Comparison of ENCODE assay signal across 14 cellular contexts in the genomic region with DNA sequence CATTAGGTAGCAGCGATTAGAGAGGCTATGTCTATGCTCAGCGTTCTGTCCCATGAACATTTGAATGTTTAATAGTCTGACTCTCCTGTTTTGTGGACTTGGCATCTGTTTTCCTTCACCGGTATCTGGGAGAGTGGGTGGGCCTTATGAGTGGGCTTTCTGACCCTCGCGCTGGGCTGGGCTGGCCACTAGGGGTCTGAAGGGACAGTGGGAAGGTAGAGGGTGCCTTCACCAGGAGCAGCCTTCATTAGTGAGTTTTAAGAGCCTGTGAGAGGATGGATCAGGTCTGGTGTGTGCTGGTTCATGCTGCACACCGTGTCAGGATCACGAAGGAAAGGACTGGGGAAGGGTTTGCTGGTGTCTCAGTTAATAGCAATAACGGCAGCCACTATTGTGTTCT. TPM values are rescaled to one million over a fixed set of nuclear protein-coding genes. Genes with fewer than 3 reads are reported as not detected.
A peak's percentile ranks its signal among the peaks of the same experiment; 100 is the strongest.
DNase-seq lines count a peak whose midpoint lies in the region; ATAC-seq, FAIRE-seq and TF ChIP-seq lines count a peak whose summit lies in the region.
"Had no signal": no experiment of that assay in that cellular context is flagged by ENCODE, and none has a peak within 500 bp of the region (broad histone marks: within the 10 kb centered on the region; RNA-seq: fewer than 3 reads in every experiment).

No MANE protein-coding gene starts in this region.

- no peak for TF ChIP-seq POLR2A in HCT116 (IDR thresholded peaks at IDR 0.05; ENCODE audit: borderline replicate concordance, extremely low read depth, insufficient read depth, insufficient read length)
- no peak for TF ChIP-seq POLR2A in K562 (conservative IDR thresholded peaks at IDR 0.05)

- intact Hi-C loops in HCT116 (cut with micrococcal nuclease) (no loop called here), K562 (cut with micrococcal nuclease) (no loop called here)

- H3K4me1 ChIP-seq in HCT116 (ENCODE audit: control insufficient read depth in 1 of 2, insufficient read depth in 2 of 2, low read length in 2 of 2): no peaks in the 10 kb centered on the region
- H3K4me1 ChIP-seq in K562 (replicated peaks in 1 of 2; ENCODE audit: control insufficient read depth in 2 of 2, insufficient read depth in 2 of 2, low read length in 2 of 2): peaks cover 13 to 21% of the 10 kb centered on the region in 2 experiments; a peak in 3 of 5 replicates

- no peak overlapping the region for H3K4me2 ChIP-seq in HCT116 (ENCODE audit: low read length)
- H3K4me2 ChIP-seq in K562 (ENCODE audit: insufficient read depth, low read length): peak overlapping the region; percentile 45

- DNase-seq in GM06990 (ENCODE audit: extremely low read depth, insufficient read length) (no peak), HCT116 (ENCODE audit: low read depth, low spot score) (peak; percentile 8), K562 (ENCODE audit: extremely low read depth in 1 of 4, low spot score in 3 of 4) (peak; percentile 14 to 19 (median 15)), neural crest cell (ENCODE audit: low read depth, low spot score) (peak; percentile 23), MG63 (no peak), HTR-8/SVneo (ENCODE audit: insufficient read length, low spot score) (no peak)
- DNase-seq: activated CD4-positive, alpha-beta memory T cell treated with anti-CD3 and anti-CD28 coated beads for 36 hours; aorta; dorsolateral prefrontal cortex; NCI-H187 had no signal

- no peaks in the 10 kb centered on the region for H3K27me3 Mint-ChIP-seq in neural crest cell (ENCODE audit: low read depth)

- no peaks in the 10 kb centered on the region for H3K27me3 ChIP-seq in GM06990 (replicated peaks; ENCODE audit: control insufficient read depth, insufficient read depth, low read length)
- no peaks in the 10 kb centered on the region for H3K27me3 ChIP-seq in HCT116 (ENCODE audit: insufficient read depth, low read length)
- H3K27me3 ChIP-seq in K562 (ENCODE audit: control insufficient read depth in 2 of 2, insufficient read depth in 2 of 2, low read length in 2 of 2): no peaks in the 10 kb centered on the region
- no peaks in the 10 kb centered on the region for H3K27me3 ChIP-seq in MG63
- H3K27me3 ChIP-seq: dorsolateral prefrontal cortex, neutrophil had no signal

- POLR2A ChIA-PET in HCT116 (lab: Charles Lee) (no interaction called here), K562 (lab: Yijun Ruan, JAX) (no interaction called here)

- no peaks in the 10 kb centered on the region for H3K9me2 ChIP-seq in HCT116 (ENCODE audit: insufficient read depth)

- TF ChIP-seq EP300 in K562 (IDR thresholded peaks at IDR 0.05; ENCODE audit: low read length): no peak

- no peaks in the 10 kb centered on the region for H3K9me3 ChIP-seq in HCT116 (ENCODE audit: control insufficient read depth in 1 of 2, insufficient read depth in 1 of 2, low read depth in 1 of 2, low read length in 2 of 2)
- H3K9me3 ChIP-seq in K562 (replicated peaks; ENCODE audit: control insufficient read depth, insufficient read depth, low read depth, low read length): no peaks in the 10 kb centered on the region
- no peaks in the 10 kb centered on the region for H3K9me3 ChIP-seq in MG63
- H3K9me3 ChIP-seq: neutrophil had no signal

- no peak overlapping the region for H3K9ac ChIP-seq in HCT116 (ENCODE audit: low read length)
- peak overlapping the region in 1 of 2 experiments; percentile 45; a peak in 1 of 4 replicates for H3K9ac ChIP-seq in K562 (ENCODE audit: insufficient read depth in 1 of 2, low read depth in 2 of 2, low read length in 2 of 2)

- 43% methylated on average over 4 of the region's 8 CpGs for WGBS in K562 (ENCODE audit: insufficient coverage, low coverage, missing lambda C conversion rate)

- H3K27ac ChIP-seq in HCT116 (ENCODE audit: low read depth, low read length) (no peak overlapping the region), K562 (ENCODE audit: extremely low read depth, low read depth, low read length) (0 out of 3 replicates have a peak overlapping the region, but pooled peaks have one; percentile 2)
- H3K27ac ChIP-seq: dorsolateral prefrontal cortex, neutrophil had no signal

- H3K36me3 ChIP-seq in GM06990 (ENCODE audit: control insufficient read depth, insufficient read depth, low read length) (no peaks in the 10 kb centered on the region), HCT116 (ENCODE audit: control insufficient read depth in 1 of 2, insufficient read depth in 2 of 2, low read length in 2 of 2) (no peaks in the 10 kb centered on the region), K562 (ENCODE audit: control insufficient read depth, insufficient read depth, low read length) (no peaks in the 10 kb centered on the region), MG63 (no peaks in the 10 kb centered on the region)
- H3K36me3 ChIP-seq: neutrophil had no signal

- H3K9me1 ChIP-seq in K562 (ENCODE audit: control insufficient read depth, insufficient read depth, low read length): no peaks in the 10 kb centered on the region

- no peak for FAIRE-seq in K562 (lab: Jason Lieb, UNC)
- no peak for FAIRE-seq in HTR-8/SVneo (lab: Jason Lieb, UNC)

- H3K4me3 Mint-ChIP-seq in neural crest cell: no peak overlapping the region
- H3K4me3 Mint-ChIP-seq: activated CD4-positive, alpha-beta memory T cell treated with anti-CD3 and anti-CD28 coated beads for 36 hours; memory B cell had no signal

- no peak overlapping the region for H3K27ac Mint-ChIP-seq in neural crest cell (ENCODE audit: unreplicated experiment)
- H3K27ac Mint-ChIP-seq: activated CD4-positive, alpha-beta memory T cell treated with anti-CD3 and anti-CD28 coated beads for 36 hours; activated T-helper 2 cell treated with anti-CD3 and anti-CD28 coated beads, Interferon-gamma antibody, Interleukin-2, Interleukin-4, amounts not matched to agents 10 μg/mL and 5 μg/mL and 100 μg/mL, durations not matched to agents 14 hours and 24 hours and 36 hours; memory B cell had no signal

- no peak overlapping the region for H2AFZ ChIP-seq in HCT116 (ENCODE audit: low read depth, low read length, poor library complexity, severe bottlenecking)
- H2AFZ ChIP-seq in K562 (ENCODE audit: low read depth, low read length): peak overlapping the region; percentile 74

- H3K9me3 Mint-ChIP-seq in neural crest cell: no peaks in the 10 kb centered on the region
- H3K9me3 Mint-ChIP-seq: activated CD4-positive, alpha-beta memory T cell treated with anti-CD3 and anti-CD28 coated beads for 36 hours; activated T-helper 2 cell treated with anti-CD3 and anti-CD28 coated beads, Interferon-gamma antibody, Interleukin-2, Interleukin-4, amounts not matched to agents 10 μg/mL and 5 μg/mL and 100 μg/mL, durations not matched to agents 14 hours and 24 hours and 36 hours; memory B cell had no signal

- H4K20me1 ChIP-seq in HCT116 (ENCODE audit: insufficient read depth) (no peaks in the 10 kb centered on the region), K562 (replicated peaks; ENCODE audit: control insufficient read depth, insufficient read depth, low read length) (no peaks in the 10 kb centered on the region)

- in situ Hi-C loops in K562 (cut with MboI): no loop called here

- ATAC-seq in HCT116 (peak; percentile 83), K562 (peak; percentile 77), GM18907 (IDR thresholded peaks at IDR 0.05; ENCODE audit: unreplicated experiment) (no peak)

- H3K4me1 Mint-ChIP-seq in neural crest cell: peaks cover 5% of the 10 kb centered on the region
- H3K4me1 Mint-ChIP-seq: memory B cell had no signal

- no TSS peak for BruUV-seq in HCT116 (replicated peaks; lab: Mats Ljungman, UMichigan)
- no TSS peak for BruUV-seq in K562 (replicated peaks; lab: Mats Ljungman, UMichigan)

- H3K36me3 Mint-ChIP-seq in neural crest cell (ENCODE audit: low read depth): no peaks in the 10 kb centered on the region
- H3K36me3 Mint-ChIP-seq: activated CD4-positive, alpha-beta memory T cell treated with anti-CD3 and anti-CD28 coated beads for 36 hours; memory B cell had no signal

- H3K4me3 ChIP-seq in GM06990 (replicated peaks; ENCODE audit: low read depth, low read length) (no peak overlapping the region), HCT116 (replicated peaks in 1 of 2; ENCODE audit: low read depth in 1 of 2, low read length in 2 of 2) (no peak overlapping the region), K562 (no peak overlapping the region), MG63 (no peak overlapping the region)
- H3K4me3 ChIP-seq: dorsolateral prefrontal cortex had no signal

- CTCF ChIA-PET in HCT116 (lab: Charles Lee): no interaction called here
- CTCF ChIA-PET in K562 (lab: Yijun Ruan, JAX; ENCODE audit: low intra/inter-chr PET ratio): no interaction called here

- no peaks in the 10 kb centered on the region for H3K79me2 ChIP-seq in HCT116 (ENCODE audit: insufficient read depth, low read length)
- H3K79me2 ChIP-seq in K562 (ENCODE audit: control insufficient read depth, insufficient read depth, low read length): no peaks in the 10 kb centered on the region

- peak; percentile 30 for TF ChIP-seq CTCF in GM06990 (IDR thresholded peaks at IDR 0.05; ENCODE audit: insufficient read depth, low read length, poor library complexity, severe bottlenecking)
- peak; percentile 16 to 64 (median 61); a peak in 4 of 6 replicates for TF ChIP-seq CTCF in HCT116 (IDR thresholded peaks at IDR 0.05 in 2 of 3, conservative IDR thresholded peaks at IDR 0.05 in 1 of 3; ENCODE audit: borderline replicate concordance in 1 of 3, insufficient read depth in 1 of 3, low read depth in 2 of 3, low read length in 2 of 3)
- TF ChIP-seq CTCF in K562 (IDR thresholded peaks at IDR 0.05 in 2 of 3, conservative IDR thresholded peaks at IDR 0.05 in 1 of 3; ENCODE audit: insufficient read depth in 2 of 3, low read depth in 1 of 3, low read length in 3 of 3): peak; percentile 2 to 47 (median 29); a peak in 3 of 6 replicates
- no peak for TF ChIP-seq CTCF in neural crest cell (conservative IDR thresholded peaks at IDR 0.05)

- peak; percentile 20 for TF ChIP-seq RAD21 in HCT116 (IDR thresholded peaks at IDR 0.05; ENCODE audit: low read depth)
- TF ChIP-seq RAD21 in K562 (CRISPR knock-in tag; conservative IDR thresholded peaks at IDR 0.05 in 1 of 2, IDR thresholded peaks at IDR 0.05 in 1 of 2): no peak

- RAD21 ChIA-PET in HCT116 (lab: Charles Lee; ENCODE audit: low non-redundant PET in 1 of 2, low total read pairs in 2 of 2, uncharacterized antibody in 2 of 2, unreplicated experiment in 2 of 2): no interaction called here

RNA-seq across cellular contexts. Expression of gene DCLRE1A, which starts 33.4 kb away (rescaled TPM):
- total RNA-seq in HCT116 (2021; ENCODE audit: unreplicated experiment) (13.9 TPM), K562 (2014; rRNA removed) (10.9 and 11.9 TPM in 2 replicates), K562 (2014; rRNA removed; fragmentation: Illumina TruSeq; extraction: Trizol) (24.1 and 26.7 TPM in 2 replicates), K562 (2015; rRNA removed; fragmentation: Illumina TruSeq; extraction: Trizol) (17.9 and 20.2 TPM in 2 replicates), K562 (2021) (13.0 and 13.8 TPM in 2 replicates), neural crest cell (19.2 and 19.4 TPM in 2 replicates)
- 5.0 and 7.4 TPM in 2 replicates for polyA plus RNA-seq in HCT116 (2012)
- total RNA-seq in K562 (2011; cell fraction: chromatin; rRNA removed; ENCODE audit: low replicate concordance): 6.6 and 26.8 TPM in 2 replicates
- 4.3 and 5.4 TPM in 2 replicates for total RNA-seq in K562 (2011; cell fraction: nucleolus; rRNA removed)
- total RNA-seq in K562 (2011; cell fraction: nucleoplasm; rRNA removed): 10.2 and 10.4 TPM in 2 replicates
- polyA plus RNA-seq in K562 (2011; rRNA removed) (21.5 and 25.5 TPM in 2 replicates), K562 (2014; fragmentation: Illumina TruSeq; extraction: Trizol) (16.4 and 20.1 TPM in 2 replicates), K562 (2014; fragmentation: Nextera tagmentation; extraction: Ambion mirVana) (10 to 100 TPM in 1 of 2 experiments, 1 to 10 TPM in 1; 8.5 to 15.5 TPM), K562 (2014; rRNA removed) (12.7 and 13.3 TPM in 2 replicates)
- polyA plus RNA-seq in K562 (2011; cell fraction: cytosol; rRNA removed): 7.1 and 14.3 TPM in 2 replicates
- polyA plus RNA-seq in K562 (2011; cell fraction: nucleus; rRNA removed): 8.9 and 14.9 TPM in 2 replicates
- polyA plus RNA-seq in K562 (2012): 9.8 and 12.4 TPM in 2 replicates
- polyA minus RNA-seq in K562 (2011; rRNA and poly(A)+ RNA removed): 33.0 and 37.2 TPM in 2 replicates
- polyA minus RNA-seq in K562 (2011; cell fraction: cytosol; rRNA and poly(A)+ RNA removed): 7.6 and 12.2 TPM in 2 replicates
- polyA minus RNA-seq in K562 (2011; cell fraction: nucleus; rRNA and poly(A)+ RNA removed): 6.7 and 15.4 TPM in 2 replicates
- total RNA-seq in MG63 (2014; rRNA removed; shearing (Covaris generic); ENCODE audit: low replicate concordance): 7.4 and 10.2 TPM in 2 replicates

RNA-seq across cellular contexts. Expression of gene NHLRC2, which starts 34.0 kb away (rescaled TPM):
- total RNA-seq in HCT116 (2021; ENCODE audit: unreplicated experiment) (56.3 TPM), K562 (2014; rRNA removed) (10.3 and 11.2 TPM in 2 replicates), K562 (2014; rRNA removed; fragmentation: Illumina TruSeq; extraction: Trizol) (10.8 and 11.4 TPM in 2 replicates), K562 (2015; rRNA removed; fragmentation: Illumina TruSeq; extraction: Trizol) (9.8 and 10.6 TPM in 2 replicates), K562 (2021) (22.4 and 23.1 TPM in 2 replicates), neural crest cell (55.0 and 58.7 TPM in 2 replicates)
- polyA plus RNA-seq in HCT116 (2012): 3.1 and 5.9 TPM in 2 replicates
- total RNA-seq in K562 (2011; cell fraction: chromatin; rRNA removed; ENCODE audit: low replicate concordance): 29.9 and 45.9 TPM in 2 replicates
- total RNA-seq in K562 (2011; cell fraction: nucleolus; rRNA removed): 8.7 and 14.3 TPM in 2 replicates
- total RNA-seq in K562 (2011; cell fraction: nucleoplasm; rRNA removed): 16.4 and 24.4 TPM in 2 replicates
- polyA plus RNA-seq in K562 (2011; rRNA removed) (9.7 and 10.3 TPM in 2 replicates), K562 (2014; fragmentation: Illumina TruSeq; extraction: Trizol) (6.0 and 6.4 TPM in 2 replicates), K562 (2014; fragmentation: Nextera tagmentation; extraction: Ambion mirVana) (1 to 10 TPM; 1.5 to 2.2 TPM), K562 (2014; rRNA removed) (4.9 and 5.3 TPM in 2 replicates)
- 3.1 and 6.0 TPM in 2 replicates for polyA plus RNA-seq in K562 (2011; cell fraction: cytosol; rRNA removed)
- polyA plus RNA-seq in K562 (2011; cell fraction: nucleus; rRNA removed): 9.0 and 9.7 TPM in 2 replicates
- 2.7 and 3.3 TPM in 2 replicates for polyA plus RNA-seq in K562 (2012)
- polyA minus RNA-seq in K562 (2011; rRNA and poly(A)+ RNA removed): 30.5 and 42.3 TPM in 2 replicates
- polyA minus RNA-seq in K562 (2011; cell fraction: cytosol; rRNA and poly(A)+ RNA removed): 9.0 and 11.2 TPM in 2 replicates
- 21.8 and 37.5 TPM in 2 replicates for polyA minus RNA-seq in K562 (2011; cell fraction: nucleus; rRNA and poly(A)+ RNA removed)
- total RNA-seq in MG63 (2014; rRNA removed; shearing (Covaris generic); ENCODE audit: low replicate concordance): 7.9 and 19.4 TPM in 2 replicates

Comparison
In these comparisons a context has a peak if more than half of its experiments do, and no peak if none do; other contexts are left out.
1. DNase-seq: peak in HCT116 (single experiment), K562 (4 of 4) and neural crest cell (single experiment); none in GM06990 (single experiment), MG63 (single experiment) and HTR-8/SVneo (single experiment).